Comparison of ENCODE assay signal across 20 cellular contexts in genomic region chr12:4974217-4974616, GRCh38.
"Had no signal": no experiment of that assay in that cellular context is flagged by ENCODE, and none has a peak within 500 bp of the region (broad histone marks: within the 10 kb centered on the region; RNA-seq: fewer than 3 reads in every experiment).

No MANE protein-coding gene starts in this region.

- DNase-seq: activated CD4-positive, alpha-beta memory T cell treated with anti-CD3 and anti-CD28 coated beads for 36 hours; activated CD4-positive, alpha-beta T cell treated with anti-CD3 and anti-CD28 coated beads for 4 hours; activated CD4-positive, CD25-positive, alpha-beta regulatory T cell; activated effector memory CD4-positive, alpha-beta T cell treated with Interleukin-2 at 50 U/mL for 16 hours; activated naive CD4-positive, alpha-beta T cell treated with anti-CD3 and anti-CD28 coated beads for 36 hours; activated T-cell treated with anti-CD3 and anti-CD28 coated beads, Interleukin-2, amount 50 U/mL, for 72 hours; dermis blood vessel endothelial cell; effector CD8-positive, alpha-beta T cell; foreskin keratinocyte; immature natural killer cell; left ventricle myocardium inferior; natural killer cell; retina; spleen; stimulated activated CD4-positive, alpha-beta T cell treated with anti-CD3 and anti-CD28 coated beads, Interleukin-4, amount 100 ng/mL, for 1 hour; stimulated activated naive CD4-positive, alpha-beta T cell; testis; trophoblast cell; uterus had no signal

- H3K4me1 ChIP-seq: foreskin keratinocyte, left ventricle myocardium inferior, spleen, testis, uterus had no signal

- H3K9me3 ChIP-seq: left ventricle myocardium inferior, spleen, testis, uterus had no signal

- H3K27ac ChIP-seq: cardiac muscle cell, foreskin keratinocyte, left ventricle myocardium inferior, spleen, testis, uterus had no signal

- H3K36me3 ChIP-seq: cardiac muscle cell, left ventricle myocardium inferior, spleen, uterus had no signal

- H3K27me3 ChIP-seq: foreskin keratinocyte, testis, uterus had no signal

- H3K4me3 ChIP-seq: cardiac muscle cell, left ventricle myocardium inferior, spleen, testis, uterus had no signal

- ATAC-seq: activated T-cell treated with anti-CD3 and anti-CD28 coated beads, Interleukin-2, amount 50 U/mL, for 72 hours; foreskin keratinocyte; natural killer cell had no signal
